ENCODE assay signal across 8 cellular contexts in genomic region chr14:24430143-24430681, GRCh38. TPM values are rescaled to one million over a fixed set of nuclear protein-coding genes. Genes with fewer than 3 reads are reported as not detected.
A peak's percentile ranks its signal among the peaks of the same experiment; 100 is the strongest.
DNase-seq lines count a peak whose midpoint lies in the region; ATAC-seq and TF ChIP-seq lines count a peak whose summit lies in the region.

No MANE protein-coding gene starts in this region.

- H3K4me3 ChIP-seq in OCI-LY7 (ENCODE audit: low read depth, low read length, poor library complexity, severe bottlenecking) (peak overlapping the region; percentile 82), trophoblast cell (ENCODE audit: low read depth, low read length) (peak overlapping the region; percentile 63)

- peak overlapping the region; percentile 90 for H3K14ac ChIP-seq in trophoblast cell (ENCODE audit: low read length)

- no peaks in the 10 kb centered on the region for H3K9me2 ChIP-seq in OCI-LY7 (ENCODE audit: insufficient read depth, low read length)

- H3K4me3 Mint-ChIP-seq in CD14-positive monocyte: peak overlapping the region; percentile 86 to 88
- peak overlapping the region; percentile 92 for H3K4me3 Mint-ChIP-seq in activated naive CD8-positive, alpha-beta T cell treated with anti-CD3 and anti-CD28 coated beads for 36 hours

- H3K36me3 Mint-ChIP-seq in CD14-positive monocyte: peaks cover 33 to 39% of the 10 kb centered on the region in 2 donors
- H3K36me3 Mint-ChIP-seq in activated naive CD8-positive, alpha-beta T cell treated with anti-CD3 and anti-CD28 coated beads for 36 hours: peaks cover 19% of the 10 kb centered on the region

- H2AK5ac ChIP-seq in trophoblast cell (ENCODE audit: low read length): peak overlapping the region; percentile 75

- POLR2A ChIA-PET in OCI-LY7 (lab: Charles Lee): interaction anchor here (0.7 to 3.1 kb wide), 14 partner anchors 7 to 140 kb away, joined by 3 to 24 read pairs (median 6); partner anchors contain the start of gene RIPK3

- TF ChIP-seq CTCF in CD14-positive monocyte (IDR thresholded peaks at IDR 0.05): no peak
- no peak for TF ChIP-seq CTCF in OCI-LY7 (conservative IDR thresholded peaks at IDR 0.05; ENCODE audit: low read length)

- no TSS peak for BruUV-seq in OCI-LY7 (replicated peaks; lab: Mats Ljungman, UMichigan)

- DNase-seq in CD14-positive monocyte (ENCODE audit: low spot score) (no peak), OCI-LY7 (ENCODE audit: low spot score) (peak; percentile 51), Right ventricle myocardium superior (peak; percentile 92), trophoblast cell (peak; percentile 54 to 68), H4 (ENCODE audit: low spot score) (no peak)
- DNase-seq in activated naive CD8-positive, alpha-beta T cell treated with anti-CD3 and anti-CD28 coated beads for 36 hours: peak; percentile 69

- CTCF ChIA-PET in OCI-LY7 (lab: Charles Lee; ENCODE audit: unreplicated experiment): interaction anchor here (1.1 to 2.5 kb wide), 8 partner anchors 11 to 133 kb away, joined by 3 to 26 read pairs (median 8); partner anchors contain the start of genes CIDEB and RIPK3

- no peaks in the 10 kb centered on the region for H3K9me3 Mint-ChIP-seq in CD14-positive monocyte
- H3K9me3 Mint-ChIP-seq in activated naive CD8-positive, alpha-beta T cell treated with anti-CD3 and anti-CD28 coated beads for 36 hours: no peaks in the 10 kb centered on the region

- H3K4me1 ChIP-seq in OCI-LY7 (ENCODE audit: insufficient read depth, low read length, poor library complexity, severe bottlenecking) (peaks cover 30% of the 10 kb centered on the region), trophoblast cell (ENCODE audit: control insufficient read depth in 1 of 2, insufficient read depth in 2 of 2, low read length in 2 of 2) (peaks cover 10 to 18% of the 10 kb centered on the region in 2 experiments)

- H2AFZ ChIP-seq in OCI-LY7 (ENCODE audit: low read length) (no peak overlapping the region), trophoblast cell (ENCODE audit: insufficient read depth, low read length, poor library complexity) (peak overlapping the region; percentile 79)

- no peaks in the 10 kb centered on the region for H3K27me3 ChIP-seq in trophoblast cell (ENCODE audit: insufficient read depth, low read length)

- ATAC-seq in GM18873 (IDR thresholded peaks at IDR 0.05; ENCODE audit: low FRiP score, unreplicated experiment) (peak; percentile 39), HG03097 (IDR thresholded peaks at IDR 0.05; ENCODE audit: low FRiP score, unreplicated experiment) (peak; percentile 38), Right ventricle myocardium superior (ENCODE audit: poor library complexity) (peak; percentile 88)

- H2BK120ac ChIP-seq in trophoblast cell (ENCODE audit: insufficient read depth, low read length, poor library complexity): peak overlapping the region; percentile 75

- peak overlapping the region; percentile 90 for H3K18ac ChIP-seq in trophoblast cell (ENCODE audit: low read length)

- H3K9me3 ChIP-seq in OCI-LY7 (ENCODE audit: low read length) (no peaks in the 10 kb centered on the region), trophoblast cell (ENCODE audit: insufficient read depth, low read depth, low read length) (peaks cover 3% of the 10 kb centered on the region)

- no CpG with 5 or more reads among the region's 28 CpGs for WGBS in trophoblast cell (ENCODE audit: extremely low coverage, insufficient coverage, insufficient read length)

- peaks cover 5 to 9% (median 9%) of the 10 kb centered on the region in 3 donors for H3K27me3 Mint-ChIP-seq in CD14-positive monocyte (ENCODE audit: low read depth in 3 of 3)
- H3K27me3 Mint-ChIP-seq in activated naive CD8-positive, alpha-beta T cell treated with anti-CD3 and anti-CD28 coated beads for 36 hours: no peaks in the 10 kb centered on the region

- H4K20me1 ChIP-seq in OCI-LY7 (ENCODE audit: insufficient read depth, low read length): no peaks in the 10 kb centered on the region

- H2BK12ac ChIP-seq in trophoblast cell (ENCODE audit: low read length): peak overlapping the region; percentile 29

- peak overlapping the region; percentile 82 for H4K12ac ChIP-seq in trophoblast cell (ENCODE audit: low read depth, low read length)

- H3K4me2 ChIP-seq in OCI-LY7 (ENCODE audit: low read length) (peak overlapping the region; percentile 82), trophoblast cell (ENCODE audit: low read length) (peak overlapping the region; percentile 79)

- H4K8ac ChIP-seq in trophoblast cell (ENCODE audit: low read depth, low read length): peak overlapping the region; percentile 78

- H3K23ac ChIP-seq in trophoblast cell (ENCODE audit: low read length): no peak overlapping the region

- peak overlapping the region; percentile 91 to 96 (median 95) for H3K27ac Mint-ChIP-seq in CD14-positive monocyte
- H3K27ac Mint-ChIP-seq in activated naive CD8-positive, alpha-beta T cell treated with anti-CD3 and anti-CD28 coated beads for 36 hours: peak overlapping the region; percentile 97

- H3K27ac ChIP-seq in OCI-LY7 (ENCODE audit: low read depth, low read length, poor library complexity, severe bottlenecking) (peak overlapping the region; percentile 68), trophoblast cell (ENCODE audit: low read depth, low read length) (peak overlapping the region; percentile 68)

- peak overlapping the region; percentile 89 for H4K91ac ChIP-seq in trophoblast cell (ENCODE audit: low read depth, low read length)

- peak overlapping the region; percentile 37 for H3K4ac ChIP-seq in trophoblast cell (ENCODE audit: low read depth, low read length)

- H3K9ac ChIP-seq in trophoblast cell (ENCODE audit: low read length): peak overlapping the region; percentile 85

- intact Hi-C loops in CD14-positive monocyte (cut with micrococcal nuclease) (loop anchor here (2.0 to 10.0 kb wide), 2 partner anchors 97 to 185 kb away; partner anchors contain the start of gene TINF2 (in 1 of the 2)), OCI-LY7 (cut with micrococcal nuclease; ENCODE audit: unreplicated experiment) (loop anchor here (2.0 kb wide), 1 partner anchor 187 kb away; the partner anchor contains the start of gene TINF2), Right ventricle myocardium superior (cut with DNase I) (loop anchor here (5.0 kb wide), 1 partner anchor 63 kb away; the partner anchor contains the start of gene NFATC4)

- peak overlapping the region; percentile 91 for H2BK5ac ChIP-seq in trophoblast cell (ENCODE audit: low read depth, low read length, poor library complexity)

- peaks cover 36% of the 10 kb centered on the region for H3K4me1 Mint-ChIP-seq in CD14-positive monocyte
- peaks cover 42% of the 10 kb centered on the region for H3K4me1 Mint-ChIP-seq in activated naive CD8-positive, alpha-beta T cell treated with anti-CD3 and anti-CD28 coated beads for 36 hours

- peaks cover 12% of the 10 kb centered on the region for H3K79me1 ChIP-seq in trophoblast cell (ENCODE audit: low read length)

- H3K36me3 ChIP-seq in OCI-LY7 (ENCODE audit: insufficient read depth, low read length) (peaks cover 20% of the 10 kb centered on the region), trophoblast cell (ENCODE audit: control insufficient read depth in 1 of 2, insufficient read depth in 2 of 2, low read length in 2 of 2) (peaks cover 11 to 14% of the 10 kb centered on the region in 2 experiments)

- H3K79me2 ChIP-seq in OCI-LY7 (ENCODE audit: insufficient read depth, low read depth, low read length): peaks cover 5% of the 10 kb centered on the region; the same call in 1 of the 2 replicates
- H3K79me2 ChIP-seq in trophoblast cell (ENCODE audit: control insufficient read depth, insufficient read depth, low read length, poor library complexity): peaks cover 7% of the 10 kb centered on the region

RNA-seq across cellular contexts. Expression of gene KHNYN, which starts 0.5 kb away (rescaled TPM):
- 10 to 100 TPM; 12.4 to 16.0 TPM for polyA plus RNA-seq in CD14-positive monocyte
- 50.8 and 56.1 TPM in 2 replicates for total RNA-seq in OCI-LY7 (2014; rRNA removed; shearing (Covaris generic))
- total RNA-seq in OCI-LY7 (2022) (57.5 and 66.4 TPM in 2 replicates), Right ventricle myocardium superior (22.5 TPM)
- total RNA-seq in activated naive CD8-positive, alpha-beta T cell treated with anti-CD3 and anti-CD28 coated beads for 36 hours: 10 to 100 TPM; 47.3 to 48.7 TPM
- polyA plus RNA-seq in trophoblast cell (2013): 24.7 and 26.0 TPM in 2 replicates
- total RNA-seq in H4 (2014; rRNA removed; shearing (Covaris generic)): 12.8 and 15.0 TPM in 2 replicates

RNA-seq across cellular contexts. Expression of gene CBLN3, which starts 0.7 kb away (rescaled TPM):
- under 1 TPM in 1 of 2 donors, not detected in 1; 0.07 TPM for polyA plus RNA-seq in CD14-positive monocyte
- 1.2 and 2.0 TPM in 2 replicates for total RNA-seq in OCI-LY7 (2014; rRNA removed; shearing (Covaris generic))
- total RNA-seq in OCI-LY7 (2022) (6.7 and 7.9 TPM in 2 replicates), Right ventricle myocardium superior (0.65 TPM)
- 1 to 10 TPM; 5.5 to 6.4 TPM for total RNA-seq in activated naive CD8-positive, alpha-beta T cell treated with anti-CD3 and anti-CD28 coated beads for 36 hours
- 0.46 and 0.67 TPM in 2 replicates for polyA plus RNA-seq in trophoblast cell (2013)
- 0.08 and 0.29 TPM in 2 replicates for total RNA-seq in H4 (2014; rRNA removed; shearing (Covaris generic))

RNA-seq across cellular contexts. Expression of gene SDR39U1, which starts 12.4 kb away (rescaled TPM):
- polyA plus RNA-seq in CD14-positive monocyte: 10 to 100 TPM; 37.3 to 39.2 TPM
- total RNA-seq in OCI-LY7 (2014; rRNA removed; shearing (Covaris generic)): 51.4 and 54.0 TPM in 2 replicates
- total RNA-seq in OCI-LY7 (2022): 101 and 103 TPM in 2 replicates
- total RNA-seq in activated naive CD8-positive, alpha-beta T cell treated with anti-CD3 and anti-CD28 coated beads for 36 hours: 10 to 100 TPM; 57.8 to 59.0 TPM
- 84.7 TPM for total RNA-seq in Right ventricle myocardium superior
- 25.9 and 26.1 TPM in 2 replicates for polyA plus RNA-seq in trophoblast cell (2013)
- total RNA-seq in H4 (2014; rRNA removed; shearing (Covaris generic)): 8.6 and 11.3 TPM in 2 replicates

RNA-seq across cellular contexts. Expression of gene NYNRIN, which starts 31.4 kb away (rescaled TPM):
- polyA plus RNA-seq in CD14-positive monocyte: under 1 TPM; 0.18 to 0.40 TPM
- total RNA-seq in OCI-LY7 (2014; rRNA removed; shearing (Covaris generic)): 0.13 TPM in 2 replicates
- total RNA-seq in OCI-LY7 (2022) (not detected in 2 replicates), Right ventricle myocardium superior (8.8 TPM)
- under 1 TPM; 0.08 to 0.10 TPM for total RNA-seq in activated naive CD8-positive, alpha-beta T cell treated with anti-CD3 and anti-CD28 coated beads for 36 hours
- 28.6 and 29.2 TPM in 2 replicates for polyA plus RNA-seq in trophoblast cell (2013)
- 0.14 and 0.21 TPM in 2 replicates for total RNA-seq in H4 (2014; rRNA removed; shearing (Covaris generic))

Comparison
In these comparisons a context has a peak if more than half of its experiments do, and no peak if none do; other contexts are left out.
1. DNase-seq: peak in OCI-LY7 (single experiment), activated naive CD8-positive, alpha-beta T cell treated with anti-CD3 and anti-CD28 coated beads for 36 hours (single experiment), Right ventricle myocardium superior (single experiment) and trophoblast cell (2 of 2); none in CD14-positive monocyte (single experiment) and H4 (single experiment).
2. ATAC-seq: peak in every context shown above with its lines; median percentile 88 in Right ventricle myocardium superior; 39 in GM18873; 38 in HG03097.